21 cellular contexts compared by ENCODE assay signal in genomic region chr11:122360875-122361274, GRCh38.
A peak's percentile ranks its signal among the peaks of the same experiment; 100 is the strongest.
DNase-seq lines count a peak whose midpoint lies in the region; ATAC-seq and TF ChIP-seq lines count a peak whose summit lies in the region.
"Had no signal": no experiment of that assay in that cellular context is flagged by ENCODE, and none has a peak within 500 bp of the region (broad histone marks: within the 10 kb centered on the region; RNA-seq: fewer than 3 reads in every experiment).

No MANE protein-coding gene starts in this region.

- intact Hi-C loops in adrenal gland (cut with DNase I): no loop called here

- WGBS in adrenal gland, 4 donors: 90 to 98% (median 94%) methylated on average over 4 of the region's 4 CpGs

- H3K27me3 ChIP-seq in adrenal gland: no peaks in the 10 kb centered on the region
- H3K27me3 ChIP-seq: BE2C, breast epithelium had no signal

- H3K27ac Mint-ChIP-seq in type B pancreatic cell: no peak overlapping the region
- H3K27ac Mint-ChIP-seq in activated naive CD8-positive, alpha-beta T cell treated with anti-CD3 and anti-CD28 coated beads, Interleukin-2, amount 50 U/mL, for 24 hours: no peak overlapping the region

- DNase-seq in DMS53 (lab: John Stamatoyannopoulos, UW): peak; percentile 9
- no peak for DNase-seq in DMS53 treated with DMSO at 0.1 percent for 48 hours (lab: John Stamatoyannopoulos, UW; ENCODE audit: unreplicated experiment)
- peak; percentile 9 for DNase-seq in NAMALWA (ENCODE audit: low spot score)
- no peak for DNase-seq in epithelial cell of proximal tubule (ENCODE audit: low read depth)
- no peak for DNase-seq in type B pancreatic cell (ENCODE audit: extremely low spot score, unreplicated experiment)
- DNase-seq in adrenal gland: no peak
- DNase-seq in activated naive CD8-positive, alpha-beta T cell treated with anti-CD3 and anti-CD28 coated beads, Interleukin-2, amount 50 U/mL, for 24 hours: no peak
- DNase-seq: 8988T; activated CD4-positive, alpha-beta T cell treated with anti-CD3 and anti-CD28 coated beads, Interleukin-2, amount 50 U/mL, for 1 hour; activated effector memory CD4-positive, alpha-beta T cell treated with Interleukin-2 at 50 U/mL for 16 hours; BE2C; foreskin melanocyte; Kasumi-1; kidney; NCI-H1417 treated with DMSO at 0.1 percent for 48 hours; NCI-H524 treated with DMSO at 0.1 percent for 48 hours; retina; SHP77 treated with DMSO at 0.1 percent for 48 hours; stimulated activated CD4-positive, alpha-beta T cell treated with anti-CD3 and anti-CD28 coated beads, Interleukin-12 subunit alpha, Interleukin-12 subunit beta, amount 100 ng/mL, for 4 hours had no signal

- H3K4me1 Mint-ChIP-seq in type B pancreatic cell (ENCODE audit: unreplicated experiment): peaks cover 38% of the 10 kb centered on the region
- no peaks in the 10 kb centered on the region for H3K4me1 Mint-ChIP-seq in activated naive CD8-positive, alpha-beta T cell treated with anti-CD3 and anti-CD28 coated beads, Interleukin-2, amount 50 U/mL, for 24 hours

- H3K4me3 ChIP-seq in epithelial cell of proximal tubule (ENCODE audit: low read depth, low read length) (no peak overlapping the region), adrenal gland (no peak overlapping the region)
- H3K4me3 ChIP-seq: breast epithelium had no signal

- no peaks in the 10 kb centered on the region for H3K36me3 ChIP-seq in adrenal gland (replicated peaks in 1 of 2)
- H3K36me3 ChIP-seq: BE2C, breast epithelium had no signal

- no peak for ATAC-seq in activated naive CD8-positive, alpha-beta T cell treated with anti-CD3 and anti-CD28 coated beads, Interleukin-2, amount 50 U/mL, for 24 hours
- no peak for ATAC-seq in HG02678 (IDR thresholded peaks at IDR 0.05; ENCODE audit: unreplicated experiment)

- no peaks in the 10 kb centered on the region for H3K4me1 ChIP-seq in adrenal gland (replicated peaks in 1 of 2)
- H3K4me1 ChIP-seq: BE2C, breast epithelium had no signal

- peaks cover 10% of the 10 kb centered on the region for H3K9me3 Mint-ChIP-seq in type B pancreatic cell
- H3K9me3 Mint-ChIP-seq in activated naive CD8-positive, alpha-beta T cell treated with anti-CD3 and anti-CD28 coated beads, Interleukin-2, amount 50 U/mL, for 24 hours: no peaks in the 10 kb centered on the region

- H3K27ac ChIP-seq in adrenal gland: no peak overlapping the region
- H3K27ac ChIP-seq: breast epithelium had no signal

- TF ChIP-seq CTCF in epithelial cell of proximal tubule (conservative IDR thresholded peaks at IDR 0.05; ENCODE audit: low read depth, low read length) (peak; percentile 42), type B pancreatic cell (conservative IDR thresholded peaks at IDR 0.05) (peak; percentile 32), adrenal gland (IDR thresholded peaks at IDR 0.05) (no peak)

- TF ChIP-seq POLR2A in adrenal gland (IDR thresholded peaks at IDR 0.05): no peak

- H3K4me3 Mint-ChIP-seq in type B pancreatic cell: no peak overlapping the region
- no peak overlapping the region for H3K4me3 Mint-ChIP-seq in activated naive CD8-positive, alpha-beta T cell treated with anti-CD3 and anti-CD28 coated beads, Interleukin-2, amount 50 U/mL, for 24 hours

- no peaks in the 10 kb centered on the region for H3K36me3 Mint-ChIP-seq in type B pancreatic cell
- no peaks in the 10 kb centered on the region for H3K36me3 Mint-ChIP-seq in activated naive CD8-positive, alpha-beta T cell treated with anti-CD3 and anti-CD28 coated beads, Interleukin-2, amount 50 U/mL, for 24 hours (ENCODE audit: low read depth)

- H3K27me3 Mint-ChIP-seq in type B pancreatic cell: no peaks in the 10 kb centered on the region
- H3K27me3 Mint-ChIP-seq in activated naive CD8-positive, alpha-beta T cell treated with anti-CD3 and anti-CD28 coated beads, Interleukin-2, amount 50 U/mL, for 24 hours: no peaks in the 10 kb centered on the region

- H3K9me3 ChIP-seq in adrenal gland (replicated peaks in 1 of 3): no peaks in the 10 kb centered on the region
- H3K9me3 ChIP-seq: BE2C, breast epithelium had no signal

Comparison
In these comparisons a context has a peak if more than half of its experiments do, and no peak if none do; other contexts are left out.
1. DNase-seq: peak in DMS53 (single experiment) and NAMALWA (single experiment); none in DMS53 treated with DMSO at 0.1 percent for 48 hours (single experiment), epithelial cell of proximal tubule (single experiment), type B pancreatic cell (single experiment), adrenal gland (0 of 7) and activated naive CD8-positive, alpha-beta T cell treated with anti-CD3 and anti-CD28 coated beads, Interleukin-2, amount 50 U/mL, for 24 hours (single experiment).
2. CTCF ChIP-seq: peak in epithelial cell of proximal tubule (single experiment) and type B pancreatic cell (single experiment); none in adrenal gland (0 of 6).